Comparison of ENCODE assay signal across 27 cellular contexts in the genomic region with DNA sequence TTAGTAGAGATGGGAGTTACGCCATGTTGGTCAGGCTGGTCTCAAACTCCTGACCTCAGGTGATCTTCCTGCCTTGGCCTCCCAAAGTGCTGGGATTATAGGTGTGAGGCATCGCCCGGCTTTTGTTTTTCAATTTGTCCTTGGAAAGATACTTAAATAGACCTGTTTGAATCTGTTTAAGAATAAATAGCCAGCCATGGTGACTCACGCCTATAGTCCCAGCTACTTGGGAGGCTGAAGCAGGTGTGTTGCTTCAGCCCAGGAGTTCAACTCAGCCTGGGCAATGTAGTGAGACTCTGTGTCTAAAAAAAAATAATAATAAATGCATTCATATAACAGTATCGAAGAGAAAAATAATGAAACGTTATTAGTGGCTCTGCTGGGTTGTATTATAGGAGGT.
"Had no signal": no experiment of that assay in that cellular context is flagged by ENCODE, and none has a peak within 500 bp of the region (broad histone marks: within the 10 kb centered on the region; RNA-seq: fewer than 3 reads in every experiment).

No MANE protein-coding gene starts in this region.

- DNase-seq: activated CD4-positive, alpha-beta T cell treated with anti-CD3 and anti-CD28 coated beads for 4 hours; activated CD4-positive, alpha-beta T cell treated with anti-CD3 and anti-CD28 coated beads, Interleukin-2, amount 50 U/mL, for 4 hours; activated gamma-delta T cell; activated naive CD4-positive, alpha-beta T cell treated with anti-CD3 and anti-CD28 coated beads, Interleukin-2, amount 50 U/mL, for 16 hours; activated T-cell treated with anti-CD3 and anti-CD28 coated beads for 4 hours; anterior cingulate cortex; dorsolateral prefrontal cortex; effector memory CD4-positive, alpha-beta T cell; foreskin fibroblast; heart left ventricle; midbrain; natural killer cell; occipital lobe; psoas muscle; stimulated activated CD4-positive, alpha-beta T cell treated with anti-CD3 and anti-CD28 coated beads, Interleukin-15, amount 100 ng/mL, for 24 hours; stimulated activated CD4-positive, alpha-beta T cell treated with anti-CD3 and anti-CD28 coated beads, Interleukin-2, amount 100 ng/mL, for 24 hours; stimulated activated naive CD8-positive, alpha-beta T cell treated with anti-CD3 and anti-CD28 coated beads, Interleukin-15, Interleukin-2, amounts not matched to agents 100 U/mL and 50 U/mL, for 24 hours; T-helper 9 cell; testis; transverse colon had no signal

- H3K4me2 ChIP-seq: neural progenitor cell had no signal

- H3K79me2 ChIP-seq: parathyroid adenoma had no signal

- H2AFZ ChIP-seq: neural progenitor cell, parathyroid adenoma had no signal

- H3K27ac Mint-ChIP-seq: neural progenitor cell had no signal

- H3K4me1 ChIP-seq: parathyroid adenoma, testis, transverse colon had no signal

- H3K4me3 Mint-ChIP-seq: memory B cell, natural killer cell, neural progenitor cell had no signal

- H3K9me3 Mint-ChIP-seq: memory B cell, natural killer cell, neural progenitor cell had no signal

- H3K27ac ChIP-seq: coronary artery, heart left ventricle, neural progenitor cell, parathyroid adenoma, psoas muscle, right atrium auricular region, testis, transverse colon, VCaP had no signal

- ATAC-seq: body of pancreas; heart left ventricle; natural killer cell; psoas muscle; stimulated activated naive CD8-positive, alpha-beta T cell treated with anti-CD3 and anti-CD28 coated beads, Interleukin-15, Interleukin-2, amounts not matched to agents 100 U/mL and 50 U/mL, for 24 hours had no signal

- H3K4me3 ChIP-seq: body of pancreas, coronary artery, dorsolateral prefrontal cortex, heart left ventricle, neural progenitor cell, psoas muscle, right atrium auricular region, testis, transverse colon had no signal

- H3K27me3 ChIP-seq: body of pancreas, dorsolateral prefrontal cortex, heart left ventricle, neural progenitor cell, right atrium auricular region, testis, transverse colon had no signal

- H3K9me3 ChIP-seq: body of pancreas, heart left ventricle, psoas muscle, right atrium auricular region, testis, transverse colon had no signal

- H3K27me3 Mint-ChIP-seq: memory B cell had no signal

- H3K36me3 Mint-ChIP-seq: natural killer cell had no signal

- H3K36me3 ChIP-seq: neural progenitor cell had no signal
